In the genomic region with DNA sequence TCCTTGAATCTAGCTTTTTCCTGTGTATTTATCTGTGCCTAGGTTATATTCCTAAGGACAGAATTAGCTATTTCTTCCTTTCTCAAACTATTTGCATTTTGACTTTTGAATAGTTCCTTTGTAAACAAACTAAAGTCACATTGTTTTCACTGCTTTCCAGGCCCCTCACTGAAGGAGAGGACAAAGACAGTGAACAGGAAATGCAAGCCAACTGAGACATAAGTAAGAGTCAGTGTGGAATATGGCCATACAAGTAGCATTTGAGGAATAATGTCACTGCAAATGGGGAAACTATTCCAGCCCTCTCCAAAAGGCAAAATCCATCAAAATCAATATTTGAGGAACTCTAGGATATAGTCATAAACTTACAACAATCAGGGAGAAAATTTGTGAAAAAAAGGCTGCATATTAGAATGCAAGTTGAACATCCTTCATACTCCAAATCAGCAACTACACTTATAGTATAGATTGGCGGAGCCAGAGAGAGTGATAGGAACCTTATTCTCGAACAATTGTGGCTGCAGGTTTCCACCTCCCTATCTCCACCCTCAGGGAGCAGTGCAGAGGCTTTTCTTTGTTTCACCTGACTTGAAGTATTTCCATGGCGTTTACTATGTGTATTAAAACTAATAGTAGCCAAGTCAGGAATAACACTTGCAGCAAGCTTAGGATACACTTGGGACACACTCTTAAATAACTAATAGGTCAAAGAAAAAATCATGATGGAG, we compare ENCODE assay signal across 1 cellular context.
TF ChIP-seq lines count a peak whose summit lies in the region.

No MANE protein-coding gene starts in this region.

TF ChIP-seq in WTC11, 78 proteins besides CTCF, POLR2A, EP300 and RAD21 (continued from another document):
- TF ChIP-seq, protein P1, sequence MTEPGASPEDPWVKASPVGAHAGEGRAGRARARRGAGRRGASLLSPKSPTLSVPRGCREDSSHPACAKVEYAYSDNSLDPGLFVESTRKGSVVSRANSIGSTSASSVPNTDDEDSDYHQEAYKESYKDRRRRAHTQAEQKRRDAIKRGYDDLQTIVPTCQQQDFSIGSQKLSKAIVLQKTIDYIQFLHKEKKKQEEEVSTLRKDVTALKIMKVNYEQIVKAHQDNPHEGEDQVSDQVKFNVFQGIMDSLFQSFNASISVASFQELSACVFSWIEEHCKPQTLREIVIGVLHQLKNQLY (CRISPR knock-in tag; IDR thresholded peaks at IDR 0.05): no peak
- TF ChIP-seq, protein P2, sequence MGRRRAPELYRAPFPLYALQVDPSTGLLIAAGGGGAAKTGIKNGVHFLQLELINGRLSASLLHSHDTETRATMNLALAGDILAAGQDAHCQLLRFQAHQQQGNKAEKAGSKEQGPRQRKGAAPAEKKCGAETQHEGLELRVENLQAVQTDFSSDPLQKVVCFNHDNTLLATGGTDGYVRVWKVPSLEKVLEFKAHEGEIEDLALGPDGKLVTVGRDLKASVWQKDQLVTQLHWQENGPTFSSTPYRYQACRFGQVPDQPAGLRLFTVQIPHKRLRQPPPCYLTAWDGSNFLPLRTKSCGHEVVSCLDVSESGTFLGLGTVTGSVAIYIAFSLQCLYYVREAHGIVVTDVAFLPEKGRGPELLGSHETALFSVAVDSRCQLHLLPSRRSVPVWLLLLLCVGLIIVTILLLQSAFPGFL (CRISPR knock-in tag; IDR thresholded peaks at IDR 0.05; ENCODE audit: borderline replicate concordance): no peak
- no peak for TF ChIP-seq KAT7 (CRISPR knock-in tag; IDR thresholded peaks at IDR 0.05; ENCODE audit: borderline replicate concordance)
- TF ChIP-seq, protein P3, sequence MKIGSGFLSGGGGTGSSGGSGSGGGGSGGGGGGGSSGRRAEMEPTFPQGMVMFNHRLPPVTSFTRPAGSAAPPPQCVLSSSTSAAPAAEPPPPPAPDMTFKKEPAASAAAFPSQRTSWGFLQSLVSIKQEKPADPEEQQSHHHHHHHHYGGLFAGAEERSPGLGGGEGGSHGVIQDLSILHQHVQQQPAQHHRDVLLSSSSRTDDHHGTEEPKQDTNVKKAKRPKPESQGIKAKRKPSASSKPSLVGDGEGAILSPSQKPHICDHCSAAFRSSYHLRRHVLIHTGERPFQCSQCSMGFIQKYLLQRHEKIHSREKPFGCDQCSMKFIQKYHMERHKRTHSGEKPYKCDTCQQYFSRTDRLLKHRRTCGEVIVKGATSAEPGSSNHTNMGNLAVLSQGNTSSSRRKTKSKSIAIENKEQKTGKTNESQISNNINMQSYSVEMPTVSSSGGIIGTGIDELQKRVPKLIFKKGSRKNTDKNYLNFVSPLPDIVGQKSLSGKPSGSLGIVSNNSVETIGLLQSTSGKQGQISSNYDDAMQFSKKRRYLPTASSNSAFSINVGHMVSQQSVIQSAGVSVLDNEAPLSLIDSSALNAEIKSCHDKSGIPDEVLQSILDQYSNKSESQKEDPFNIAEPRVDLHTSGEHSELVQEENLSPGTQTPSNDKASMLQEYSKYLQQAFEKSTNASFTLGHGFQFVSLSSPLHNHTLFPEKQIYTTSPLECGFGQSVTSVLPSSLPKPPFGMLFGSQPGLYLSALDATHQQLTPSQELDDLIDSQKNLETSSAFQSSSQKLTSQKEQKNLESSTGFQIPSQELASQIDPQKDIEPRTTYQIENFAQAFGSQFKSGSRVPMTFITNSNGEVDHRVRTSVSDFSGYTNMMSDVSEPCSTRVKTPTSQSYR (CRISPR knock-in tag; IDR thresholded peaks at IDR 0.05): no peak
- no peak for TF ChIP-seq SMAD4 (CRISPR knock-in tag; IDR thresholded peaks at IDR 0.05)
- TF ChIP-seq SMAD3 (CRISPR knock-in tag; IDR thresholded peaks at IDR 0.05; ENCODE audit: borderline replicate concordance): no peak
TF ChIP-seq in WTC11: peak in this region for 0.
